ENCODE assay signal across 8 cellular contexts in the genomic region with DNA sequence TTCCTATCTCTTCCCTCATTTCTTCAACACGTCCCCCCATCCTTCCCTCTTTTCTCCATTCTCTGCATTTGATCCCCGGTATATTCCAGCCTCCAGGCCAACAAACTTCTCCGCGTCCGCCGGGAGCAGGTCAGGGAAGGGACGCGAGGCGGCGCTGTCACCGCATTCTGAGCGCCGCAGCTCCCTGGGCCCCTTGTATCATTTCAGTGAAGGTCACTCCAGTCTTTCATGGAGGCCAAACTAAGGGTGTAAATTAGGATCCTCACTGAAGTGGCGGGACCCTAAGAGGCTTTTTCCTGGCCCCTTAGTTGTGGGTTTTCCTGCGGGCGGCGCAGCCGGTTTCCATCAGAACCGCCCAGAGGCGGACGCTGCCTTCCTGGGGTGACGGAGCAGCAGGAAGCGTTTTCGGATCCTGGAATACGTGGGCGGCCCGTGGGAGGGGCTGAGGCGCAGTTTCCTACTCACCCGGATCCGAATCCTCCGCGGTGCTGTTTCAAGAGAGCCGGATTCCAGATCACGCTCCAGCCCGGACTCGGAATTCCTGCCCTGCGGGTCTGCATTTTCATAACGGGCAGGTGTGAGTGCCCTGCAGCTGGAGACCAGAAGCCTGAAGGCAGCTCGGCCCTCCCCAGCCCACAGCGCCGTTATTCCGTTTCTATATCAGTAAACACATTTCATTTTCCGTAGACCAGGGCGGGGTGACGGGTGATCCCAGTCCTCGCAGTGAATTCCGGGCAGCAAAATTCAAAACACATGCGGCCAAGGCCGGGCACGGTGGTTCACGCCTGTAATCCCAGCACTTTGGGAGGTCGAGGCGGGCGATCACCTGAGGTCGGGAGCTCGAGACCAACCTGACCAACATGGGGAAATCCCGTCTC. TPM values are rescaled to one million over a fixed set of nuclear protein-coding genes. Genes with fewer than 3 reads are reported as not detected.
A peak's percentile ranks its signal among the peaks of the same experiment; 100 is the strongest.
DNase-seq lines count a peak whose midpoint lies in the region; FAIRE-seq and TF ChIP-seq lines count a peak whose summit lies in the region.

No MANE protein-coding gene starts in this region.

- DNase-seq in GM12891 (ENCODE audit: insufficient read length, low spot score) (no peak), M059J (ENCODE audit: low read depth) (peak; percentile 93), caudate nucleus (lab: John Stamatoyannopoulos, UW) (peak in 56 of 61 donors; percentile 17 to 86 (median 68)), iPS-NIHi7 (ENCODE audit: extremely low spot score) (peak; percentile 73), skeletal muscle cell (ENCODE audit: low read depth) (peak; percentile 69), NCI-H2107 treated with DMSO at 0.1 percent for 48 hours (lab: John Stamatoyannopoulos, UW; ENCODE audit: unreplicated experiment) (no peak)

- TF ChIP-seq CTCF in 22Rv1 (IDR thresholded peaks at IDR 0.05) (peak; percentile 97), WI38 (IDR thresholded peaks at IDR 0.05; ENCODE audit: low read depth, low read length) (peak; percentile 98)

- no peak for TF ChIP-seq POLR2A in GM12891 (IDR thresholded peaks at IDR 0.05; ENCODE audit: low read depth, low read length)

- H3K27ac ChIP-seq in 22Rv1 (peak overlapping the region; percentile 88), caudate nucleus (ENCODE audit: low read depth, low read length) (peak overlapping the region; percentile 96)

- FAIRE-seq in GM12891 (lab: Jason Lieb, UNC), result peak; percentile 61

- H3K4me3 ChIP-seq in WI38 (ENCODE audit: low read depth, low read length) (peak overlapping the region; percentile 79), skeletal muscle cell (ENCODE audit: low read depth, low read length) (peak overlapping the region; percentile 81)

TF ChIP-seq in GM12891, 5 proteins besides CTCF, POLR2A, EP300 and RAD21:
- TF ChIP-seq TAF1 (IDR thresholded peaks at IDR 0.05; ENCODE audit: low read depth, low read length), result no peak
- no peak for TF ChIP-seq PAX5 (IDR thresholded peaks at IDR 0.05; ENCODE audit: insufficient read depth, low read length, severe bottlenecking)
- TF ChIP-seq POLR2AphosphoS5 (IDR thresholded peaks at IDR 0.05; ENCODE audit: low read depth, low read length), result no peak
- TF ChIP-seq SPI1 (IDR thresholded peaks at IDR 0.05; ENCODE audit: low read depth, low read length), result no peak
- TF ChIP-seq POU2F2 (IDR thresholded peaks at IDR 0.05; ENCODE audit: low read depth, low read length), result peak; percentile 63; the same call in 1 of the 2 replicates
TF ChIP-seq in GM12891: peak in this region for 1.

RNA-seq across cellular contexts. Expression of gene MICA, which starts 3.6 kb away (rescaled TPM):
- polyA plus RNA-seq in GM12891 (2012; ENCODE audit: low read depth, missing spikeins), result 5.0 TPM
- 155 and 164 TPM in 2 replicates for total RNA-seq in M059J (2014; rRNA removed; shearing (Covaris generic))

RNA-seq across cellular contexts. Expression of gene HLA-B, which starts 42.8 kb away (rescaled TPM):
- polyA plus RNA-seq in GM12891 (2012; ENCODE audit: low read depth, missing spikeins), result 3,160 TPM
- 5,375 and 6,541 TPM in 2 replicates for total RNA-seq in M059J (2014; rRNA removed; shearing (Covaris generic))

Comparison
In these comparisons a context has a peak if more than half of its experiments do, and no peak if none do; other contexts are left out.
1. DNase-seq: peak in M059J (single experiment), caudate nucleus (56 of 61), iPS-NIHi7 (single experiment) and skeletal muscle cell (single experiment); none in GM12891 (single experiment) and NCI-H2107 treated with DMSO at 0.1 percent for 48 hours (single experiment).